In the genomic region with DNA sequence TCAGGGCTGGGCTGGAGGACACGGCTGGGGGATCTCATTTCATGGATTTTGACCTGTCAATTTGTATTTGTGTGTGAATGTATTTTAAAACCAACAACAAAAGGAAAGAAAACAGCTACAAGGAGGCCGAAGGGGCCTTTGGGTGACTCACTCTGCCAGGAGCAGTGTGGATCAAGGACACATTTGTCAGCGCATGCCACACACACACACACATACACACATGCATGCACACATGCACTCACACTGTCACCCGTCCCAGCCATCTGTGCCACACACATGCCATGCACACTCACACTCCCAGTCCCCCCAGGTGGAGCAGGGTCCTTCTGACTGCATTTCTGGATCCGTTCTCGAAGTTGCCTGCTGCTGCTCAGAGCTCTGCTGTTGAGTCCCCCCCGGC, we compare ENCODE assay signal across 1 cellular context.
TF ChIP-seq lines count a peak whose summit lies in the region.

No MANE protein-coding gene starts in this region.

TF ChIP-seq in H1, 55 proteins besides CTCF, POLR2A, EP300 and RAD21:
- TF ChIP-seq TAF1 (IDR thresholded peaks at IDR 0.05; ENCODE audit: low read depth, low read length): no peak
- no peak for TF ChIP-seq MAFK (IDR thresholded peaks at IDR 0.05; ENCODE audit: low read depth, low read length)
- no peak for TF ChIP-seq TBP (IDR thresholded peaks at IDR 0.05; ENCODE audit: low read depth, low read length)
- TF ChIP-seq PHF8 (conservative IDR thresholded peaks at IDR 0.05; ENCODE audit: low read depth, low read length): no peak
- no peak for TF ChIP-seq ZNF274 (IDR thresholded peaks at IDR 0.05; ENCODE audit: borderline replicate concordance, extremely low read depth, low read length)
- TF ChIP-seq NRF1 (IDR thresholded peaks at IDR 0.05; ENCODE audit: low read depth, low read length): no peak
- TF ChIP-seq KDM4A (IDR thresholded peaks at IDR 0.05; ENCODE audit: low read depth, low read length, severe bottlenecking): no peak
- no peak for TF ChIP-seq SRF (IDR thresholded peaks at IDR 0.05; ENCODE audit: low read depth, low read length)
- TF ChIP-seq RXRA (IDR thresholded peaks at IDR 0.05; ENCODE audit: insufficient read depth, low read depth, low read length): no peak
